In genomic region chr14:69540654-69541335, GRCh38 we compare ENCODE assay signal across 22 cellular contexts. TPM values are rescaled to one million over a fixed set of nuclear protein-coding genes. Genes with fewer than 3 reads are reported as not detected.
"Had no signal": no experiment of that assay in that cellular context is flagged by ENCODE, and none has a peak within 500 bp of the region (broad histone marks: within the 10 kb centered on the region; RNA-seq: fewer than 3 reads in every experiment).

No MANE protein-coding gene starts in this region.

- H3K36me3 Mint-ChIP-seq: activated CD8-positive, alpha-beta memory T cell treated with anti-CD3 and anti-CD28 coated beads, Interleukin-2, amount 10 ng/mL, durations not matched to agents 7 days and 5 days; activated naive CD8-positive, alpha-beta T cell treated with anti-CD3 and anti-CD28 coated beads, Interleukin-2, amount 10 ng/mL, durations not matched to agents 7 days and 5 days; brain; stimulated activated memory B cell treated with anti-CD40 and anti-IgM and Interleukin-4, amounts not matched to agents 10 μg/mL and 1 μg/mL and 100 μg/mL, for 72 hours; WTC11 had no signal

- H3K27ac ChIP-seq: colonic mucosa, sigmoid colon, thoracic aorta had no signal

- FAIRE-seq: endometrium, frontal cortex had no signal

- H3K9me3 ChIP-seq: colonic mucosa, sigmoid colon, thoracic aorta had no signal

- H3K4me3 ChIP-seq: colonic mucosa, sigmoid colon, thoracic aorta had no signal

- H3K27me3 ChIP-seq: colonic mucosa, sigmoid colon had no signal

- H3K4me1 Mint-ChIP-seq: central memory CD8-positive, alpha-beta T cell had no signal

- H3K27ac Mint-ChIP-seq: activated CD4-positive, alpha-beta memory T cell treated with anti-CD3 and anti-CD28 coated beads, Interleukin-2, amount 10 ng/mL, durations not matched to agents 7 days and 5 days; activated CD8-positive, alpha-beta memory T cell treated with anti-CD3 and anti-CD28 coated beads, Interleukin-2, amount 10 ng/mL, durations not matched to agents 7 days and 5 days; activated naive CD8-positive, alpha-beta T cell treated with anti-CD3 and anti-CD28 coated beads, Interleukin-2, amount 10 ng/mL, durations not matched to agents 7 days and 5 days; activated T-helper 17 cell treated with anti-CD3 and anti-CD28 coated beads, Interleukin-2, amount 50 U/mL, for 72 hours; brain; nephron; stimulated activated memory B cell treated with anti-CD40 and anti-IgM and Interleukin-4, amounts not matched to agents 10 μg/mL and 1 μg/mL and 100 μg/mL, for 72 hours; T-helper 2 cell treated with Interferon-gamma antibody and Interleukin-4, amounts not matched to agents 5 μg/mL and 100 μg/mL, for 36 hours; WTC11 had no signal

- H3K4me1 ChIP-seq: colonic mucosa, sigmoid colon had no signal

- ATAC-seq: activated CD8-positive, alpha-beta memory T cell treated with anti-CD3 and anti-CD28 coated beads, Interleukin-2, amount 10 ng/mL, durations not matched to agents 7 days and 5 days; activated T-helper 17 cell treated with anti-CD3 and anti-CD28 coated beads, Interleukin-2, amount 50 U/mL, for 72 hours; stimulated activated memory B cell treated with anti-CD40 and anti-IgM and Interleukin-4, amounts not matched to agents 10 μg/mL and 1 μg/mL and 100 μg/mL, for 72 hours; WTC11 had no signal

- DNase-seq: activated CD4-positive, alpha-beta memory T cell treated with anti-CD3 and anti-CD28 coated beads, Interleukin-2, amount 10 ng/mL, durations not matched to agents 7 days and 5 days; activated CD4-positive, alpha-beta T cell treated with anti-CD3 and anti-CD28 coated beads for 4 hours; activated CD8-positive, alpha-beta memory T cell treated with anti-CD3 and anti-CD28 coated beads, Interleukin-2, amount 10 ng/mL, durations not matched to agents 7 days and 5 days; activated naive CD4-positive, alpha-beta T cell; activated naive CD8-positive, alpha-beta T cell treated with anti-CD3 and anti-CD28 coated beads, Interleukin-2, amount 10 ng/mL, durations not matched to agents 7 days and 5 days; anterior cingulate cortex; colonic mucosa; erythroblast; nucleus accumbens; sigmoid colon; stimulated activated CD4-positive, alpha-beta T cell treated with anti-CD3 and anti-CD28 coated beads, Interleukin-4, amount 100 ng/mL, for 24 hours had no signal

- H3K4me3 Mint-ChIP-seq: activated CD4-positive, alpha-beta memory T cell treated with anti-CD3 and anti-CD28 coated beads, Interleukin-2, amount 10 ng/mL, durations not matched to agents 7 days and 5 days; activated CD8-positive, alpha-beta memory T cell treated with anti-CD3 and anti-CD28 coated beads, Interleukin-2, amount 10 ng/mL, durations not matched to agents 7 days and 5 days; activated naive CD8-positive, alpha-beta T cell treated with anti-CD3 and anti-CD28 coated beads, Interleukin-2, amount 10 ng/mL, durations not matched to agents 7 days and 5 days; activated T-helper 17 cell treated with anti-CD3 and anti-CD28 coated beads, Interleukin-2, amount 50 U/mL, for 72 hours; brain; central memory CD8-positive, alpha-beta T cell; nephron; stimulated activated memory B cell treated with anti-CD40 and anti-IgM and Interleukin-4, amounts not matched to agents 10 μg/mL and 1 μg/mL and 100 μg/mL, for 72 hours; T-helper 2 cell treated with Interferon-gamma antibody and Interleukin-4, amounts not matched to agents 5 μg/mL and 100 μg/mL, for 36 hours; WTC11 had no signal

- H3K36me3 ChIP-seq: colonic mucosa, sigmoid colon, thoracic aorta had no signal

- H3K9me3 Mint-ChIP-seq: activated CD4-positive, alpha-beta memory T cell treated with anti-CD3 and anti-CD28 coated beads, Interleukin-2, amount 10 ng/mL, durations not matched to agents 7 days and 5 days; activated naive CD8-positive, alpha-beta T cell treated with anti-CD3 and anti-CD28 coated beads, Interleukin-2, amount 10 ng/mL, durations not matched to agents 7 days and 5 days; activated T-helper 17 cell treated with anti-CD3 and anti-CD28 coated beads, Interleukin-2, amount 50 U/mL, for 72 hours; central memory CD8-positive, alpha-beta T cell; nephron; stimulated activated memory B cell treated with anti-CD40 and anti-IgM and Interleukin-4, amounts not matched to agents 10 μg/mL and 1 μg/mL and 100 μg/mL, for 72 hours; T-helper 2 cell treated with Interferon-gamma antibody and Interleukin-4, amounts not matched to agents 5 μg/mL and 100 μg/mL, for 36 hours had no signal

- H3K27me3 Mint-ChIP-seq: brain had no signal

RNA-seq across cellular contexts. Expression of gene CCDC177, which starts 33.9 kb away (rescaled TPM):
- total RNA-seq: activated CD4-positive, alpha-beta memory T cell treated with anti-CD3 and anti-CD28 coated beads, Interleukin-2, amount 10 ng/mL, durations not matched to agents 7 days and 5 days; activated CD8-positive, alpha-beta memory T cell treated with anti-CD3 and anti-CD28 coated beads, Interleukin-2, amount 10 ng/mL, durations not matched to agents 7 days and 5 days; activated naive CD8-positive, alpha-beta T cell treated with anti-CD3 and anti-CD28 coated beads, Interleukin-2, amount 10 ng/mL, durations not matched to agents 7 days and 5 days; activated T-helper 17 cell treated with anti-CD3 and anti-CD28 coated beads, Interleukin-2, amount 50 U/mL, for 72 hours; colonic mucosa; sigmoid colon; thoracic aorta had no signal
- polyA plus RNA-seq: sigmoid colon, urinary bladder had no signal
